8 cellular contexts compared by ENCODE assay signal in the genomic region with DNA sequence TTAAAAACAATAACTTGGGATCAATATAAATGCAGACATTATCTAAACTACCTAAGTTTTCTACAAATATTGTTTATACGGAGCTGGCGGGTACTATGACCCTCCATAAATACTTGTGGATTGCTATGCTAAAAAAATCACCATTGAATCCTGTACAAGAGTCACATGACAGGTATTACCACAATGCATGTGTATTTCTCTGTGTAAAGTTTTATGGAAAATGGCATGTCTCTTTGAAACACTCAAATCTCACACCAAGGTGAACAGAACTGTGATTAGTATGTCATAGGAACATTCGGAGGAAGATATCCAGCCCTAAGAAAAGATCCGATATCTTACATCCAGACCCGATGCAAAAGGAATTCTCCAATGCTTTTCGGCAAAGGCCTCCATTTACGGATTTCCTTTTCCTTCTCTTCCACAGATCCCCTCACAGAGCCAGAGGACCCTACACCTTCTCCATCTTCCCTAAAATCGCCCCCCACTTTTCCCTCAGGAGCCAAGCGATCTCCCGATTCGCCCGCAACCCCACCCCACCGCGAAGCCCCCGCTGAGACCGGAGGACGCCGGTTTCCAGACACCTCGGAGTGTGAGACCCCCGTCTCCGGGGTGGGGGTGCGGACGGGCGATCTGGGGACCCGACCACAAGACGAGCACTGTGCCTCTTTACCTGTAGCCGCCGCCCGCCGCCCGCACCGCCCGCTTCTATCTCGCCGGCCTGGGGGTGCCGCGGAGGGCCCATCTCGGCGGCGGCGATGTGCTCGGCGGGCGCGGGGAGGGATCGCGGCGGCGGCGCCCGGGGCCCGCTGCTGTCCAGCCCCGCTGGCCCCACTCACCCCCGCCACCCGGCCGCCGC. TPM values are rescaled to one million over a fixed set of nuclear protein-coding genes. Genes with fewer than 3 reads are reported as not detected.
A peak's percentile ranks its signal among the peaks of the same experiment; 100 is the strongest.
DNase-seq lines count a peak whose midpoint lies in the region; ATAC-seq and TF ChIP-seq lines count a peak whose summit lies in the region.

No MANE protein-coding gene starts in this region.

- peaks cover 21% of the 10 kb centered on the region for H3K27me3 Mint-ChIP-seq in Calu3 (ENCODE audit: unreplicated experiment)
- H3K27me3 Mint-ChIP-seq in T-cell = no peaks in the 10 kb centered on the region

- DNase-seq in Calu3 = no peak
- DNase-seq in T-cell = peak in 1 of 34 experiments; percentile 4
- peak; percentile 9 for DNase-seq in fibroblast of pulmonary artery (ENCODE audit: low read depth)
- DNase-seq in prostate gland (ENCODE audit: low spot score) = no peak
- DNase-seq in NOMO-1 treated with dmso at 0.1 percent for 144 hours (lab: John Stamatoyannopoulos, UW; ENCODE audit: unreplicated experiment) = no peak
- no peak for DNase-seq in HCEC 1CT

- H3K9me3 ChIP-seq in prostate gland = no peaks in the 10 kb centered on the region

- peak overlapping the region; percentile 98 to 99 for H3K27ac ChIP-seq in prostate gland

- under 1% methylated on average over 55 of the region's 57 CpGs for WGBS in prostate gland

- H3K9me3 Mint-ChIP-seq in Calu3 (ENCODE audit: low read depth, unreplicated experiment) (peaks cover 4% of the 10 kb centered on the region), T-cell (no peaks in the 10 kb centered on the region)

- peak overlapping the region; percentile 88 for H3K4me3 ChIP-seq in fibroblast of pulmonary artery (replicated peaks; ENCODE audit: low read depth, low read length)
- peak overlapping the region; percentile 98 to 100 for H3K4me3 ChIP-seq in prostate gland

- H3K27me3 ChIP-seq in prostate gland (replicated peaks; ENCODE audit: insufficient read depth) = no peaks in the 10 kb centered on the region

- peaks cover 33% of the 10 kb centered on the region for H3K36me3 Mint-ChIP-seq in Calu3 (ENCODE audit: insufficient read depth, unreplicated experiment)
- H3K36me3 Mint-ChIP-seq in T-cell = peaks cover 5% of the 10 kb centered on the region

- H3K27ac Mint-ChIP-seq in Calu3 (ENCODE audit: unreplicated experiment) = peak overlapping the region; percentile 67
- H3K27ac Mint-ChIP-seq in T-cell = peak overlapping the region; percentile 85 to 89

- POLR2A ChIA-PET in T-cell (lab: Charles Lee) = interaction anchor here in 1 of 2 donors (0.5 kb wide), 1 partner anchor 240 kb away, joined by 4 read pairs; no protein-coding TSS in a partner anchor

- CTCF ChIA-PET in Calu3 (lab: Charles Lee) = no interaction called here
- CTCF ChIA-PET in T-cell (lab: Charles Lee) = no interaction called here

- H3K4me1 Mint-ChIP-seq in Calu3 (ENCODE audit: low read depth, unreplicated experiment) (peaks cover 10% of the 10 kb centered on the region), T-cell (peaks cover 30 to 31% (median 31%) of the 10 kb centered on the region in 3 donors)

- H3K4me3 Mint-ChIP-seq in Calu3 (ENCODE audit: low read depth, unreplicated experiment) (peak overlapping the region; percentile 84), T-cell (peak overlapping the region; percentile 94 to 98 (median 96))

- no peak for TF ChIP-seq POLR2A in prostate gland (IDR thresholded peaks at IDR 0.05)

- TF ChIP-seq CTCF in Calu3 (IDR thresholded peaks at IDR 0.05; ENCODE audit: unreplicated experiment) = no peak
- no peak for TF ChIP-seq CTCF in fibroblast of pulmonary artery (IDR thresholded peaks at IDR 0.05; ENCODE audit: low read length, missing control alignments)
- no peak for TF ChIP-seq CTCF in prostate gland (IDR thresholded peaks at IDR 0.05)

- intact Hi-C loops in Calu3 (cut with micrococcal nuclease; ENCODE audit: unreplicated experiment) (loop anchor here (5.0 kb wide), 1 partner anchor 66 kb away; the partner anchor contains the start of gene UGGT1), prostate gland (cut with DNase I) (loop anchor here (5.0 kb wide), 2 partner anchors 144 to 296 kb away; no protein-coding TSS in a partner anchor)

- no peaks in the 10 kb centered on the region for H3K4me1 ChIP-seq in prostate gland (replicated peaks)

- no peaks in the 10 kb centered on the region for H3K36me3 ChIP-seq in prostate gland

- BruUV-seq in Calu3 (replicated peaks; lab: Mats Ljungman, UMichigan) = no TSS peak

- ATAC-seq in GM21825 (IDR thresholded peaks at IDR 0.05; ENCODE audit: unreplicated experiment) = peak; percentile 0
- peak in 1 of 4 experiments; percentile 0 for ATAC-seq in T-cell (replicated peaks in 1 of 4)
- ATAC-seq in HG03469 (IDR thresholded peaks at IDR 0.05; ENCODE audit: unreplicated experiment) = no peak

RNA-seq across cellular contexts. Expression of gene SAP130, which starts 1.2 kb away (rescaled TPM):
- total RNA-seq in Calu3 (2022) (25.1 and 29.7 TPM in 2 replicates), T-cell (10 to 100 TPM; 25.3 to 31.2 (median 29.2) TPM), prostate gland (10 to 100 TPM; 21.9 to 55.4 TPM)
